In the genomic region with DNA sequence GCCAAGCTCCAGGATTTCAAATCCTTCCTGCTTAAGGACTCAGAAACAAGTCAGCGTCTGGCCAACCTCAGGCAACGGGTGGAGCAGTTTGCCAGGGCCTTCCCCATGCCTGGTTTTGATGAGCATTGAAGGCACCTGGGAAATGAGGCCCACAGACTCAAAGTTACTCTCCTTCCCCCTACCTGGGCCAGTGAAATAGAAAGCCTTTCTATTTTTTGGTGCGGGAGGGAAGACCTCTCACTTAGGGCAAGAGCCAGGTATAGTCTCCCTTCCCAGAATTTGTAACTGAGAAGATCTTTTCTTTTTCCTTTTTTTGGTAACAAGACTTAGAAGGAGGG, we compare ENCODE assay signal across 1 cellular context.
TF ChIP-seq lines count a peak whose summit lies in the region.

No MANE protein-coding gene starts in this region.

TF ChIP-seq in WTC11, 78 proteins besides CTCF, POLR2A, EP300 and RAD21 (continued from another document):
- no peak for TF ChIP-seq ARID4B (CRISPR knock-in tag; IDR thresholded peaks at IDR 0.05; ENCODE audit: borderline replicate concordance)
- TF ChIP-seq MAX (CRISPR knock-in tag; IDR thresholded peaks at IDR 0.05): no peak
- no peak for TF ChIP-seq E2F4 (CRISPR knock-in tag; IDR thresholded peaks at IDR 0.05; ENCODE audit: borderline replicate concordance, low read depth)
- TF ChIP-seq, protein P1, sequence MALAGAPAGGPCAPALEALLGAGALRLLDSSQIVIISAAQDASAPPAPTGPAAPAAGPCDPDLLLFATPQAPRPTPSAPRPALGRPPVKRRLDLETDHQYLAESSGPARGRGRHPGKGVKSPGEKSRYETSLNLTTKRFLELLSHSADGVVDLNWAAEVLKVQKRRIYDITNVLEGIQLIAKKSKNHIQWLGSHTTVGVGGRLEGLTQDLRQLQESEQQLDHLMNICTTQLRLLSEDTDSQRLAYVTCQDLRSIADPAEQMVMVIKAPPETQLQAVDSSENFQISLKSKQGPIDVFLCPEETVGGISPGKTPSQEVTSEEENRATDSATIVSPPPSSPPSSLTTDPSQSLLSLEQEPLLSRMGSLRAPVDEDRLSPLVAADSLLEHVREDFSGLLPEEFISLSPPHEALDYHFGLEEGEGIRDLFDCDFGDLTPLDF (CRISPR knock-in tag; IDR thresholded peaks at IDR 0.05): no peak
- TF ChIP-seq, protein P2, sequence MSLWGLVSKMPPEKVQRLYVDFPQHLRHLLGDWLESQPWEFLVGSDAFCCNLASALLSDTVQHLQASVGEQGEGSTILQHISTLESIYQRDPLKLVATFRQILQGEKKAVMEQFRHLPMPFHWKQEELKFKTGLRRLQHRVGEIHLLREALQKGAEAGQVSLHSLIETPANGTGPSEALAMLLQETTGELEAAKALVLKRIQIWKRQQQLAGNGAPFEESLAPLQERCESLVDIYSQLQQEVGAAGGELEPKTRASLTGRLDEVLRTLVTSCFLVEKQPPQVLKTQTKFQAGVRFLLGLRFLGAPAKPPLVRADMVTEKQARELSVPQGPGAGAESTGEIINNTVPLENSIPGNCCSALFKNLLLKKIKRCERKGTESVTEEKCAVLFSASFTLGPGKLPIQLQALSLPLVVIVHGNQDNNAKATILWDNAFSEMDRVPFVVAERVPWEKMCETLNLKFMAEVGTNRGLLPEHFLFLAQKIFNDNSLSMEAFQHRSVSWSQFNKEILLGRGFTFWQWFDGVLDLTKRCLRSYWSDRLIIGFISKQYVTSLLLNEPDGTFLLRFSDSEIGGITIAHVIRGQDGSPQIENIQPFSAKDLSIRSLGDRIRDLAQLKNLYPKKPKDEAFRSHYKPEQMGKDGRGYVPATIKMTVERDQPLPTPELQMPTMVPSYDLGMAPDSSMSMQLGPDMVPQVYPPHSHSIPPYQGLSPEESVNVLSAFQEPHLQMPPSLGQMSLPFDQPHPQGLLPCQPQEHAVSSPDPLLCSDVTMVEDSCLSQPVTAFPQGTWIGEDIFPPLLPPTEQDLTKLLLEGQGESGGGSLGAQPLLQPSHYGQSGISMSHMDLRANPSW (CRISPR knock-in tag; conservative IDR thresholded peaks at IDR 0.05; ENCODE audit: low read depth): no peak
- no peak for TF ChIP-seq CREM (CRISPR knock-in tag; IDR thresholded peaks at IDR 0.05)
- TF ChIP-seq GABPB1 (CRISPR knock-in tag; IDR thresholded peaks at IDR 0.05): no peak
- no peak for TF ChIP-seq ATF3 (CRISPR knock-in tag; conservative IDR thresholded peaks at IDR 0.05)
- no peak for TF ChIP-seq HMGA2 (CRISPR knock-in tag; IDR thresholded peaks at IDR 0.05)
- TF ChIP-seq NR1H2 (CRISPR knock-in tag; IDR thresholded peaks at IDR 0.05): no peak
- TF ChIP-seq ZNF423 (CRISPR knock-in tag; IDR thresholded peaks at IDR 0.05): no peak
- TF ChIP-seq, protein P3, sequence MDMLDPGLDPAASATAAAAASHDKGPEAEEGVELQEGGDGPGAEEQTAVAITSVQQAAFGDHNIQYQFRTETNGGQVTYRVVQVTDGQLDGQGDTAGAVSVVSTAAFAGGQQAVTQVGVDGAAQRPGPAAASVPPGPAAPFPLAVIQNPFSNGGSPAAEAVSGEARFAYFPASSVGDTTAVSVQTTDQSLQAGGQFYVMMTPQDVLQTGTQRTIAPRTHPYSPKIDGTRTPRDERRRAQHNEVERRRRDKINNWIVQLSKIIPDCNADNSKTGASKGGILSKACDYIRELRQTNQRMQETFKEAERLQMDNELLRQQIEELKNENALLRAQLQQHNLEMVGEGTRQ (CRISPR knock-in tag; IDR thresholded peaks at IDR 0.05): no peak
- no peak for TF ChIP-seq TCF7 (CRISPR knock-in tag; IDR thresholded peaks at IDR 0.05; ENCODE audit: low read depth)
- no peak for TF ChIP-seq ESRRA (CRISPR knock-in tag; IDR thresholded peaks at IDR 0.05; ENCODE audit: borderline replicate concordance)
